ENCODE assay signal across 8 cellular contexts in the genomic region with DNA sequence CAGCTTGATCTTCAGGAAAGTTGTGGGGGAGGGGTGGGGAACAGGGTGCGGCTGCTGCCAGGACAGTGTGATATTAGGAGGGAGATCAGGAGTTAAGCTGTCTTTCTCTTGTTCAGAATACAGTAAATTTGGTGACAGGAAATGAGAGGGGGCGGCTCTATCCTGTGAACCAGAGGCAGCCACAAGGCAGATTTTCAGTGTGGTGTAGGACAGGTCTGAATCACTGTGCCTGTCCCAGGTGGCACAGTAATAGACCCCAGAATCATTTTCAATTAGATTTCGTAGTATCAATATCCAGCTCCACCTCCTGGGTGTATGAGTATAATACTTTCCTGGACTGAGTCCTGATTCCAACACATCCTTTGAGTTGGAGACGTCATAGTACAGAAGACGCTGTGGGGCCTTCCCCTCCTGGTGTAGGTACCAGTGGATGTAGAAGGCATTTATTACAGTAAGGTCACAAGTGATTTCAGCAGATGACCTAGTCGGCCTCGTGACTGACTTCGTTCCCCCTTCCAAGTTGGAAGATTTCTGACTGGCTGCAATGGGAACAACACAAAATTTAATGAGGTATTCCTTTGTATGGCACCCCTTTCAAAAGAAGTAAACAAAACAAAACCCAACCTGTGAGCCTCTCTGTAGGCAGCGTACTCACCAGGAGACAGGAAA.
A peak's percentile ranks its signal among the peaks of the same experiment; 100 is the strongest.
DNase-seq lines count a peak whose midpoint lies in the region; ATAC-seq and TF ChIP-seq lines count a peak whose summit lies in the region.
"Not testable (repeated sequence)": the region's sequence is repeated elsewhere in the genome, so short reads cannot be mapped to it uniquely, and the experiment has no call there.

No MANE protein-coding gene starts in this region.

- DNase-seq in GM12864 (ENCODE audit: low read depth); HL-60 (ENCODE audit: low read depth in 1 of 2, low spot score in 1 of 2); activated naive CD4-positive, alpha-beta T cell treated with anti-CD3 and anti-CD28 coated beads, Interleukin-2, amount 10 ng/mL, durations not matched to agents 7 days and 5 days; transverse colon: not testable (repeated sequence)
- peak; percentile 54 for DNase-seq in WERI-Rb-1

- WGBS in transverse colon (ENCODE audit: low coverage in 1 of 2), 2 donors = 67 to 71% methylated on average over 1 to 8 of the region's 9 CpGs

- H3K27ac ChIP-seq in HL-60 (replicated peaks) = peak overlapping the region; percentile 45
- H3K27ac ChIP-seq in WERI-Rb-1 = peak overlapping the region; percentile 48
- peak overlapping the region; percentile 9 to 71 (median 38) for H3K27ac ChIP-seq in transverse colon

- not testable (repeated sequence) for TF ChIP-seq CTCF in GM12864 (IDR thresholded peaks at IDR 0.05; ENCODE audit: low read depth, low read length, missing control alignments); HL-60 (IDR thresholded peaks at IDR 0.05; ENCODE audit: insufficient read depth, low read length); WERI-Rb-1 (IDR thresholded peaks at IDR 0.05; ENCODE audit: low read depth, low read length); transverse colon (IDR thresholded peaks at IDR 0.05)

- not testable (repeated sequence) for H3K36me3 Mint-ChIP-seq in activated naive CD4-positive, alpha-beta T cell treated with anti-CD3 and anti-CD28 coated beads, Interleukin-2, amount 10 ng/mL, durations not matched to agents 7 days and 5 days

- peaks cover 52% of the 10 kb centered on the region for H3K4me1 Mint-ChIP-seq in activated naive CD4-positive, alpha-beta T cell treated with anti-CD3 and anti-CD28 coated beads, Interleukin-2, amount 10 ng/mL, durations not matched to agents 7 days and 5 days

- not testable (repeated sequence) for H3K9me3 Mint-ChIP-seq in activated naive CD4-positive, alpha-beta T cell treated with anti-CD3 and anti-CD28 coated beads, Interleukin-2, amount 10 ng/mL, durations not matched to agents 7 days and 5 days

- H3K27me3 ChIP-seq in HL-60 (ENCODE audit: insufficient read depth, poor library complexity, severe bottlenecking); WERI-Rb-1 (ENCODE audit: insufficient read depth, low read depth, severe bottlenecking); mononuclear cell (ENCODE audit: insufficient read depth, low read length); transverse colon: not testable (repeated sequence)

- ATAC-seq in GM19438 (IDR thresholded peaks at IDR 0.05; ENCODE audit: low read depth, unreplicated experiment) (peak; percentile 27), HG02798 (IDR thresholded peaks at IDR 0.05; ENCODE audit: poor library complexity, unreplicated experiment) (peak; percentile 29)

- H3K36me3 ChIP-seq in WERI-Rb-1, transverse colon: not testable (repeated sequence)

- TF ChIP-seq POLR2A in transverse colon (IDR thresholded peaks at IDR 0.05) = not testable (repeated sequence)

- H3K27ac Mint-ChIP-seq in activated naive CD4-positive, alpha-beta T cell treated with anti-CD3 and anti-CD28 coated beads, Interleukin-2, amount 10 ng/mL, durations not matched to agents 7 days and 5 days = peak overlapping the region; percentile 89

- H3K9me3 ChIP-seq in WERI-Rb-1 (ENCODE audit: severe bottlenecking); mononuclear cell (ENCODE audit: low read depth, low read length); transverse colon: not testable (repeated sequence)

- peaks cover 46% of the 10 kb centered on the region for H3K4me1 ChIP-seq in mononuclear cell (ENCODE audit: insufficient read depth, low read length)
- H3K4me1 ChIP-seq in transverse colon = not testable (repeated sequence)

- H3K27me3 Mint-ChIP-seq in activated naive CD4-positive, alpha-beta T cell treated with anti-CD3 and anti-CD28 coated beads, Interleukin-2, amount 10 ng/mL, durations not matched to agents 7 days and 5 days = not testable (repeated sequence)

- CTCF ChIA-PET in activated naive CD4-positive, alpha-beta T cell treated with anti-CD3 and anti-CD28 coated beads, Interleukin-2, amount 10 ng/mL, durations not matched to agents 7 days and 5 days (lab: Charles Lee) = interaction anchor here (1.5 to 3.1 kb wide), 2 partner anchors 13 to 133 kb away, joined by 8 to 21 read pairs; no protein-coding TSS in a partner anchor

- in situ Hi-C loops in transverse colon (cut with MboI; ENCODE audit: low pct_ligation_motif_present in 1 of 4, low pct_unique_long_range_greater_than_20kb in 1 of 4, low sequenced_read_pairs in 3 of 4) = loop anchor here in 2 of 4 donors (25.0 kb wide), 1 partner anchor 237 kb away; no protein-coding TSS in a partner anchor

- not testable (repeated sequence) for TF ChIP-seq EP300 in transverse colon (IDR thresholded peaks at IDR 0.05; ENCODE audit: low read depth)

- H3K4me3 ChIP-seq in GM12864 (ENCODE audit: low read depth, low read length) = peak overlapping the region; percentile 55
- H3K4me3 ChIP-seq in HL-60 (replicated peaks; ENCODE audit: insufficient read depth, low read length) = peak overlapping the region; percentile 21
- H3K4me3 ChIP-seq in WERI-Rb-1 (ENCODE audit: low read depth, low read length) = not testable (repeated sequence)
- H3K4me3 ChIP-seq in mononuclear cell (ENCODE audit: low read length) = peak overlapping the region; percentile 5
- peak overlapping the region in 1 of 4 donors; percentile 3 for H3K4me3 ChIP-seq in transverse colon

- peak overlapping the region; percentile 73 for H3K4me3 Mint-ChIP-seq in activated naive CD4-positive, alpha-beta T cell treated with anti-CD3 and anti-CD28 coated beads, Interleukin-2, amount 10 ng/mL, durations not matched to agents 7 days and 5 days

- intact Hi-C loops in transverse colon (cut with DNase I; ENCODE audit: low total_unique reads) = not testable (repeated sequence)
